7 cellular contexts compared by ENCODE assay signal in the genomic region with DNA sequence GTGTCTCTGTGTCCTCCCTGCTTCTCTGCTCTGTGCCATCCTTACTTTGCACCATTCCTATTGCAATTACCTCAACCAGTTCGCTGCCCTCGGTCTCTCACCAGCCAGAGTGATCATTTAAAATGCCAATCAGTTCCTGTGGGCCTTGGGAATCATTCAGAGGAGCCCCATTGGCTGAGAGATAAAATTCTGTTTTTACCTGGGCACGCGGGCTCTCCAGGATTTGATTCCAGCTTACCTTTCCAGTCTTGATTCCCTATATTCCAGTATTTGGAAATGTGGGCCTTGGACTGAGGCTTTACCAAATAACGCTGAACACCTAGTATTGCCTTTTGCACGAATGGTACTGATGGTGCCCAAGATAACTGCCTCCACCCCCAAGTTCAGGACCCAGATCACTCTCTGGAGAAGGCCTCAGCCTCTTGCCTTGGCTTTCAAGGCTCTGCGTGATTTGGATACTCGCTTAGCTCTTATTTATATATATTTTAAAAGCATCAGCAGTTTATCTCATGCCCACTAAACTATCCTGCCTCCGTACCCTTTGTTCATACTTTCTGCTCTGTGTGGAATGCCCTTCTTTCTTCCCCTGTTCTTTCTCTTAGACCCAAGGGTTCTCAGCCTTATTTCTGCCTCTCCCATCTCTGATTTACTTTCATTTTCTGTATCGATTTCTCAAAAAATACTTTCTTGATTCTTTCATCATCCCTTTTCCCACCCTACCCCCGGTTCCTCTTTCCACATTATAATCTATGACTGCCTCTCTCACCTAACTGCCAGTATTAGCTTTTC. TPM values are rescaled to one million over a fixed set of nuclear protein-coding genes. Genes with fewer than 3 reads are reported as not detected.
DNase-seq lines count a peak whose midpoint lies in the region; ATAC-seq, FAIRE-seq and TF ChIP-seq lines count a peak whose summit lies in the region.

No MANE protein-coding gene starts in this region.

- peak overlapping the region; percentile 83 for H3K4me2 ChIP-seq in GM12878 (ENCODE audit: control insufficient read depth, insufficient read depth)

- in situ Hi-C loops in GM12878 (cut with MboI), result no loop called here

- H4K20me1 ChIP-seq in GM12878 (ENCODE audit: control insufficient read depth, insufficient read depth), result no peaks in the 10 kb centered on the region

- peak overlapping the region; percentile 87 for H3K4me3 ChIP-seq in GM12875 (ENCODE audit: low read depth, low read length)
- H3K4me3 ChIP-seq in GM12878, result peak overlapping the region; percentile 71
- peak overlapping the region; percentile 93 to 96 for H3K4me3 ChIP-seq in testis

- no peaks in the 10 kb centered on the region for H3K9me3 ChIP-seq in GM12878 (replicated peaks; ENCODE audit: control insufficient read depth, insufficient read depth, low read length)
- H3K9me3 ChIP-seq in testis, result no peaks in the 10 kb centered on the region

- H2AFZ ChIP-seq in GM12878 (ENCODE audit: control insufficient read depth, low read depth, low read length), result peak overlapping the region; percentile 98; the same call in 1 of the 2 replicates

- SMC1A ChIA-PET in GM12878 (lab: Charles Lee; ENCODE audit: uncharacterized antibody, unreplicated experiment), result interaction anchor here (0.6 to 6.1 kb wide), 7 partner anchors 11 to 241 kb away, joined by 3 to 47 read pairs (median 5); a partner anchor contains a TSS

- intact Hi-C loops in GM12878 (cut with micrococcal nuclease; ENCODE audit: unreplicated experiment), result loop anchor here (1.0 kb wide), 1 partner anchor 24 kb away; a partner anchor contains a TSS
- intact Hi-C loops in testis (cut with DNase I; ENCODE audit: low total_unique reads), result no loop called here

- H3K36me3 ChIP-seq in GM12878 (ENCODE audit: control insufficient read depth in 2 of 2, insufficient read depth in 2 of 2, low read length in 1 of 2) (peaks cover 2 to 19% of the 10 kb centered on the region in 2 experiments), testis (ENCODE audit: low read depth, missing control alignments) (no peaks in the 10 kb centered on the region)

- peak; percentile 55 for DNase-seq in NCI-H69 (lab: John Stamatoyannopoulos, UW)
- no peak for DNase-seq in GM12878 (ENCODE audit: low read depth, low spot score)
- no peak for DNase-seq in testis

- TSS peak; percentile 68 for BruUV-seq in GM12878 (replicated peaks; lab: Mats Ljungman, UMichigan)

- peak; percentile 31 for ATAC-seq in GM12878
- no peak for ATAC-seq in HG02759 (IDR thresholded peaks at IDR 0.05; ENCODE audit: unreplicated experiment)
- ATAC-seq in HG02852 (IDR thresholded peaks at IDR 0.05; ENCODE audit: unreplicated experiment), result no peak

- TF ChIP-seq CTCF in GM12875 (IDR thresholded peaks at IDR 0.05; ENCODE audit: borderline replicate concordance, insufficient read depth, low read depth, low read length) (no peak), GM12878 (IDR thresholded peaks at IDR 0.05 in 2 of 3, conservative IDR thresholded peaks at IDR 0.05 in 1 of 3; ENCODE audit: control insufficient read depth in 2 of 3, extremely low read depth in 1 of 3, insufficient read depth in 1 of 3, low read depth in 3 of 3, low read length in 3 of 3) (no peak), testis (IDR thresholded peaks at IDR 0.05) (no peak)

- H3K27me3 ChIP-seq in GM12878 (replicated peaks in 1 of 2; ENCODE audit: control insufficient read depth in 2 of 2, insufficient read depth in 2 of 2, low read length in 1 of 2) (no peaks in the 10 kb centered on the region), layer of hippocampus (ENCODE audit: control insufficient read depth, insufficient read depth, low read length) (no peaks in the 10 kb centered on the region), testis (no peaks in the 10 kb centered on the region)

- WGBS in GM12878 (ENCODE audit: insufficient coverage, insufficient replicate concordance, low lambda C conversion rate, missing lambda C conversion rate), result 2% methylated on average over 11 of the region's 11 CpGs
- WGBS in testis, 2 donors, result 4% methylated on average over 11 of the region's 11 CpGs

- peak overlapping the region; percentile 97 for H3K9ac ChIP-seq in GM12878 (ENCODE audit: control insufficient read depth, insufficient read depth, low read length)

- TF ChIP-seq EP300 in GM12878 (IDR thresholded peaks at IDR 0.05; ENCODE audit: borderline replicate concordance in 1 of 2, control insufficient read depth in 1 of 2, low read depth in 2 of 2, low read length in 2 of 2), result no peak

- POLR2A ChIA-PET in GM12878 (lab: Charles Lee), result interaction anchor here (0.6 to 2.0 kb wide), 12 partner anchors 9 to 319 kb away, joined by 3 to 13 read pairs (median 4); a partner anchor contains a TSS

- TF ChIP-seq RAD21 in GM12878 (IDR thresholded peaks at IDR 0.05; ENCODE audit: insufficient read depth, low read depth, low read length), result no peak

- CTCF ChIA-PET in GM12878 (lab: Yijun Ruan, JAX), result interaction anchor here (0.7 to 2.2 kb wide), 5 partner anchors 11 to 197 kb away, joined by 3 to 9 read pairs (median 3); a partner anchor contains a TSS

- no peak for FAIRE-seq in GM12878 (lab: Jason Lieb, UNC)

- peaks cover 41% of the 10 kb centered on the region for H3K79me2 ChIP-seq in GM12878 (ENCODE audit: control insufficient read depth, insufficient read depth, low read length)

- H3K27ac ChIP-seq in GM12878 (ENCODE audit: control insufficient read depth, insufficient read depth) (peak overlapping the region; percentile 96), layer of hippocampus (ENCODE audit: low read depth, low read length) (peak overlapping the region; percentile 94), testis (peak overlapping the region; percentile 97 to 98)

- RAD21 ChIA-PET in GM12878 (lab: Charles Lee; ENCODE audit: unreplicated experiment), result interaction anchor here (0.7 to 2.7 kb wide), 5 partner anchors 9 to 319 kb away, joined by 4 to 18 read pairs (median 11); a partner anchor contains a TSS

- peaks cover 3% of the 10 kb centered on the region; the same call in 1 of the 2 replicates for H3K4me1 ChIP-seq in GM12878 (ENCODE audit: control insufficient read depth, insufficient read depth, low read length)
- H3K4me1 ChIP-seq in testis, result peaks cover 11% of the 10 kb centered on the region

- TF ChIP-seq POLR2A in GM12878 (IDR thresholded peaks at IDR 0.05; ENCODE audit: low read depth, low read length), result no peak
- no peak for TF ChIP-seq POLR2A in testis (IDR thresholded peaks at IDR 0.05)

RNA-seq across cellular contexts. Expression of a gene that starts 0.9 kb away (rescaled TPM):
- total RNA-seq in GM12878 (2013; cell fraction: nucleolus; rRNA removed), result 87.8 and 92.9 TPM in 2 replicates
- total RNA-seq in GM12878 (2014; rRNA removed) (210 and 266 TPM in 2 replicates), GM12878 (2014; rRNA removed; fragmentation: Illumina TruSeq; extraction: Trizol) (388 and 393 TPM in 2 replicates), GM12878 (2021) (264 and 268 TPM in 2 replicates), testis (100 to 1,000 TPM in 1 of 2 donors, 10 to 100 TPM in 1; 97.4 to 117 TPM)
- 242 TPM for polyA plus RNA-seq in GM12878 (2011; ENCODE audit: low read depth)
- polyA plus RNA-seq in GM12878 (2011; rRNA removed) (560 and 713 TPM in 2 replicates), GM12878 (2014; fragmentation: Illumina TruSeq; extraction: Trizol) (562 and 695 TPM in 2 replicates), GM12878 (2014; fragmentation: Nextera tagmentation; extraction: Ambion mirVana) (1,000 to 10,000 TPM; 1,117 to 1,221 TPM), GM12878 (2014; rRNA removed) (277 and 369 TPM in 2 replicates), GM12878 (2016; fragmentation: Nextera tagmentation; extraction: Ambion mirVana) (100 to 1,000 TPM; 533 to 563 TPM), testis (ENCODE audit: insufficient read depth, low read depth, low replicate concordance) (204 TPM)
- 278 and 284 TPM in 2 replicates for polyA plus RNA-seq in GM12878 (2011; cell fraction: cytosol; rRNA removed)
- 198 and 233 TPM in 2 replicates for polyA plus RNA-seq in GM12878 (2011; cell fraction: nucleus; rRNA removed)
- polyA plus RNA-seq in GM12878 (2012), result 256 and 258 TPM in 2 replicates
- polyA minus RNA-seq in GM12878 (2011; rRNA and poly(A)+ RNA removed), result 130 and 177 TPM in 2 replicates
- 44.6 and 64.8 TPM in 2 replicates for polyA minus RNA-seq in GM12878 (2011; cell fraction: cytosol; rRNA and poly(A)+ RNA removed)
- 46.9 and 61.7 TPM in 2 replicates for polyA minus RNA-seq in GM12878 (2011; cell fraction: nucleus; rRNA and poly(A)+ RNA removed)

RNA-seq across cellular contexts. Expression of a gene that starts 24.2 kb away (rescaled TPM):
- 12.1 and 12.5 TPM in 2 replicates for total RNA-seq in GM12878 (2013; cell fraction: nucleolus; rRNA removed)
- total RNA-seq in GM12878 (2014; rRNA removed) (9.6 and 14.7 TPM in 2 replicates), GM12878 (2014; rRNA removed; fragmentation: Illumina TruSeq; extraction: Trizol) (14.7 and 16.4 TPM in 2 replicates), GM12878 (2021) (14.3 and 14.8 TPM in 2 replicates), testis (1 to 10 TPM; 3.5 to 4.4 TPM)
- polyA plus RNA-seq in GM12878 (2011; ENCODE audit: low read depth), result 4.6 TPM
- polyA plus RNA-seq in GM12878 (2011; rRNA removed) (16.4 and 25.1 TPM in 2 replicates), GM12878 (2014; fragmentation: Illumina TruSeq; extraction: Trizol) (15.1 and 20.1 TPM in 2 replicates), GM12878 (2014; fragmentation: Nextera tagmentation; extraction: Ambion mirVana) (1 to 10 TPM; 2.6 to 6.1 TPM), GM12878 (2014; rRNA removed) (8.4 and 10.6 TPM in 2 replicates), GM12878 (2016; fragmentation: Nextera tagmentation; extraction: Ambion mirVana) (10 to 100 TPM in 1 of 2 experiments, under 1 TPM in 1; 0.74 to 21.4 TPM), testis (ENCODE audit: insufficient read depth, low read depth, low replicate concordance) (3.7 TPM)
- 5.1 and 5.4 TPM in 2 replicates for polyA plus RNA-seq in GM12878 (2011; cell fraction: cytosol; rRNA removed)
- polyA plus RNA-seq in GM12878 (2011; cell fraction: nucleus; rRNA removed), result 2.7 and 4.5 TPM in 2 replicates
- 6.5 TPM in 2 replicates for polyA plus RNA-seq in GM12878 (2012)
- 4.4 and 11.6 TPM in 2 replicates for polyA minus RNA-seq in GM12878 (2011; rRNA and poly(A)+ RNA removed)
- polyA minus RNA-seq in GM12878 (2011; cell fraction: cytosol; rRNA and poly(A)+ RNA removed), result 0.94 and 4.8 TPM in 2 replicates
- 1.3 and 2.4 TPM in 2 replicates for polyA minus RNA-seq in GM12878 (2011; cell fraction: nucleus; rRNA and poly(A)+ RNA removed)

RNA-seq across cellular contexts. Expression of a gene that starts 33.8 kb away (rescaled TPM):
- total RNA-seq in GM12878 (2013; cell fraction: nucleolus; rRNA removed), result 1.6 and 2.1 TPM in 2 replicates
- total RNA-seq in GM12878 (2014; rRNA removed), result 0.27 and 0.79 TPM in 2 replicates
- 0.46 and 0.98 TPM in 2 replicates for total RNA-seq in GM12878 (2014; rRNA removed; fragmentation: Illumina TruSeq; extraction: Trizol)
- total RNA-seq in GM12878 (2021), result 0.23 and 0.66 TPM in 2 replicates
- polyA plus RNA-seq in GM12878 (2011; ENCODE audit: low read depth), result 0.62 TPM
- polyA plus RNA-seq in GM12878 (2011; rRNA removed), result 0.75 and 0.79 TPM in 2 replicates
- 0.55 and 0.78 TPM in 2 replicates for polyA plus RNA-seq in GM12878 (2011; cell fraction: cytosol; rRNA removed)
- 0.60 and 0.67 TPM in 2 replicates for polyA plus RNA-seq in GM12878 (2011; cell fraction: nucleus; rRNA removed)
- polyA plus RNA-seq in GM12878 (2012), result 0.51 and 0.90 TPM in 2 replicates
- polyA plus RNA-seq in GM12878 (2014; fragmentation: Illumina TruSeq; extraction: Trizol), result 0.66 and 1.0 TPM in 2 replicates
- polyA plus RNA-seq in GM12878 (2014; fragmentation: Nextera tagmentation; extraction: Ambion mirVana), result under 1 TPM; 0.15 to 0.34 TPM
- polyA plus RNA-seq in GM12878 (2014; rRNA removed), result 0.55 and 0.62 TPM in 2 replicates
- under 1 TPM; 0.28 to 0.43 TPM for polyA plus RNA-seq in GM12878 (2016; fragmentation: Nextera tagmentation; extraction: Ambion mirVana)
- polyA minus RNA-seq in GM12878 (2011; rRNA and poly(A)+ RNA removed), result 0.41 and 0.95 TPM in 2 replicates
- polyA minus RNA-seq in GM12878 (2011; cell fraction: cytosol; rRNA and poly(A)+ RNA removed), result not detected in 2 replicates
- polyA minus RNA-seq in GM12878 (2011; cell fraction: nucleus; rRNA and poly(A)+ RNA removed), result 0.12 and 0.38 TPM in 2 replicates
- 1 to 10 TPM; 5.9 to 8.8 TPM for total RNA-seq in testis
- polyA plus RNA-seq in testis (ENCODE audit: insufficient read depth, low read depth, low replicate concordance), result 7.0 TPM
